Comparison of ENCODE assay signal across 6 cellular contexts in genomic region chr2:10958452-10958851, GRCh38. TPM values are rescaled to one million over a fixed set of nuclear protein-coding genes. Genes with fewer than 3 reads are reported as not detected.
"Had no signal": no experiment of that assay in that cellular context is flagged by ENCODE, and none has a peak within 500 bp of the region (broad histone marks: within the 10 kb centered on the region; RNA-seq: fewer than 3 reads in every experiment).

No MANE protein-coding gene starts in this region.

RNA-seq across cellular contexts. Expression of gene KCNF1, which starts 46.7 kb away (rescaled TPM):
- total RNA-seq: activated B cell treated with CpG ODN at 0.5 μM for 24 hours; activated CD4-positive, alpha-beta T cell treated with anti-CD3 and anti-CD28 coated beads for 36 hours; activated T-helper 17 cell treated with anti-CD3 and anti-CD28 coated beads, Interleukin-2, amount 50 U/mL, for 72 hours; renal cortical epithelial cell; T-helper 1 cell treated with Interleukin-12 subunit alpha and Interleukin-12 subunit beta and Interleukin-4 antibody, amounts not matched to agents 30 ng/mL and 1 ng/mL, for 36 hours; vagina had no signal
